Comparison of ENCODE assay signal across 1 cellular context in genomic region chr3:129623447-129624118, GRCh38.
A peak's percentile ranks its signal among the peaks of the same experiment; 100 is the strongest.
TF ChIP-seq lines count a peak whose summit lies in the region.

No MANE protein-coding gene starts in this region.

TF ChIP-seq in HepG2, 621 proteins besides CTCF, POLR2A, EP300 and RAD21 (continued from another document):
- TF ChIP-seq PATZ1 (CRISPR knock-in tag; IDR thresholded peaks at IDR 0.05) (peak; percentile 89), HNF1B (CRISPR knock-in tag; IDR thresholded peaks at IDR 0.05) (no peak), THRA (CRISPR knock-in tag; IDR thresholded peaks at IDR 0.05; ENCODE audit: borderline replicate concordance) (peak; percentile 72; the same call in 1 of the 2 replicates), SALL1 (CRISPR knock-in tag; IDR thresholded peaks at IDR 0.05) (peak; percentile 58; the same call in 1 of the 2 replicates), MED1 (CRISPR knock-in tag; IDR thresholded peaks at IDR 0.05) (peak; percentile 73), NKX3-1 (CRISPR knock-in tag; IDR thresholded peaks at IDR 0.05) (no peak), ZNF572 (CRISPR knock-in tag; IDR thresholded peaks at IDR 0.05) (no peak), POGK (CRISPR knock-in tag; conservative IDR thresholded peaks at IDR 0.05) (no peak), SYNCRIP (IDR thresholded peaks at IDR 0.05; ENCODE audit: insufficient read depth, low read depth, low read length) (no peak), RARA (CRISPR knock-in tag; IDR thresholded peaks at IDR 0.05) (peak; percentile 79), SNAPC4 (CRISPR knock-in tag; IDR thresholded peaks at IDR 0.05) (no peak), KDM1A (CRISPR knock-in tag; IDR thresholded peaks at IDR 0.05) (peak; percentile 84), ZNF20 (CRISPR knock-in tag; IDR thresholded peaks at IDR 0.05) (no peak), ZNF441 (CRISPR knock-in tag; IDR thresholded peaks at IDR 0.05; ENCODE audit: borderline replicate concordance) (0 out of 2 replicates have a peak, but pooled peaks have one; percentile 39)
